Comparison of ENCODE assay signal across 17 cellular contexts in genomic region chr1:34147301-34147700, GRCh38.
"Had no signal": no experiment of that assay in that cellular context is flagged by ENCODE, and none has a peak within 500 bp of the region (broad histone marks: within the 10 kb centered on the region; RNA-seq: fewer than 3 reads in every experiment).

No MANE protein-coding gene starts in this region.

- DNase-seq: activated B cell treated with CpG ODN at 0.5 μM for 24 hours; activated CD4-positive, alpha-beta T cell treated with anti-CD3 and anti-CD28 coated beads for 48 hours; activated CD8-positive, alpha-beta memory T cell treated with anti-CD3 and anti-CD28 coated beads, Interleukin-2, amount 50 U/mL, for 4 hours; activated CD8-positive, alpha-beta T cell treated with anti-CD3 and anti-CD28 coated beads, Interleukin-2, amount 10 ng/mL, durations not matched to agents 7 days and 5 days; activated effector memory CD4-positive, alpha-beta T cell treated with anti-CD3 and anti-CD28 coated beads, Interleukin-2, amount 50 U/mL, for 16 hours; activated T-cell treated with anti-CD3 and anti-CD28 coated beads, Interleukin-2, amount 50 U/mL, for 48 hours; adrenal gland; dorsolateral prefrontal cortex; kidney; left ventricle myocardium inferior; mesenchymal stem cell; natural killer cell had no signal

- H3K36me3 ChIP-seq: adrenal gland, cardiac muscle cell, gastroesophageal sphincter, left ventricle myocardium inferior, neutrophil had no signal

- H3K27ac ChIP-seq: adrenal gland, cardiac muscle cell, dorsolateral prefrontal cortex, gastroesophageal sphincter, left ventricle myocardium inferior, neutrophil, parathyroid adenoma had no signal

- H3K9ac ChIP-seq: parathyroid adenoma had no signal

- H3K27me3 ChIP-seq: adrenal gland, cardiac muscle cell, dorsolateral prefrontal cortex had no signal

- H3K4me1 ChIP-seq: adrenal gland, gastroesophageal sphincter, left ventricle myocardium inferior, parathyroid adenoma had no signal

- ATAC-seq: activated CD8-positive, alpha-beta T cell treated with anti-CD3 and anti-CD28 coated beads, Interleukin-2, amount 10 ng/mL, durations not matched to agents 7 days and 5 days; gastroesophageal sphincter; natural killer cell; stimulated activated effector memory CD8-positive, alpha-beta T cell treated with anti-CD3 and anti-CD28 coated beads, Interleukin-12 subunit alpha, Interleukin-12 subunit beta, amount 100 ng/mL, for 72 hours had no signal

- H3K9me3 ChIP-seq: adrenal gland, gastroesophageal sphincter, left ventricle myocardium inferior, neutrophil had no signal

- H3K4me3 ChIP-seq: adrenal gland, cardiac muscle cell, dorsolateral prefrontal cortex, gastroesophageal sphincter, left ventricle myocardium inferior had no signal
